ENCODE assay signal across 1 cellular context in genomic region chr2:151334082-151334815, GRCh38.
TF ChIP-seq lines count a peak whose summit lies in the region.

No MANE protein-coding gene starts in this region.

TF ChIP-seq in K562, 482 proteins besides CTCF, POLR2A, EP300 and RAD21:
- TF ChIP-seq PCBP1 (IDR thresholded peaks at IDR 0.05; ENCODE audit: low read depth, low read length, poor library complexity, severe bottlenecking) (no peak), AFF4 (CRISPR knock-in tag; IDR thresholded peaks at IDR 0.05) (no peak), ZNF239 (CRISPR knock-in tag; IDR thresholded peaks at IDR 0.05) (peak; percentile 54), YBX1 (IDR thresholded peaks at IDR 0.05) (no peak), POLR2B (IDR thresholded peaks at IDR 0.05; ENCODE audit: low read depth, partially characterized antibody) (no peak), HDAC1 (IDR thresholded peaks at IDR 0.05) (no peak), RNF219 (CRISPR knock-in tag; IDR thresholded peaks at IDR 0.05) (no peak), CSDE1 (IDR thresholded peaks at IDR 0.05) (no peak)
